ENCODE assay signal across 10 cellular contexts in the genomic region with DNA sequence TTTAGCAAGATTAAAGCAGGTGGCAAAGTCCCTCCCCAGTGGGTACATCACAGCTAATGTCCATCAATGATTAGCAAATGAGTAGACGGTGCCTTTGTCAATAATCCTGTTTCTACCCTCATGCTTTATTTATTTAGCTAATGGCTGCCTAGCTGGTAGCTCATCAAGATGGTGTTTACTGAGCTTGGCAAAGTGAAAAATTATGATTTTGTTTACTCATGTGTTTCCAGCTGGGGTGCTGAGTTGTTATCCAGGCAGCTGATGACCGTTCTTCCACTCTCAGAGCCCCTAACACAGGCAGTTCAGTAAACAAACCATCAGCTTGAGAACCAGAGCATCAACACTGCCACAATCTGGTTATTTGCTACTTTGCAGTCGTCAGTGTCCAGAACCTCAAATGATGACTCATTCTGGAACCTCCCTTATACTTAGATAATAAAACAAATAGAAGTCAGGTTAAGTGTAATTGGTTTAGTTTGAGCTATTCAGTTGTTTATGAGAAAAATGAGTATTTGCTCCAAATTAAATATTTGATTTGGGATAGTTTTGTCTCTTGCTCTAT.
DNase-seq lines count a peak whose midpoint lies in the region; ATAC-seq and TF ChIP-seq lines count a peak whose summit lies in the region.
"Had no signal": no experiment of that assay in that cellular context is flagged by ENCODE, and none has a peak within 500 bp of the region (broad histone marks: within the 10 kb centered on the region; RNA-seq: fewer than 3 reads in every experiment).

No MANE protein-coding gene starts in this region.

- peak; percentile 27 for DNase-seq in ACHN
- DNase-seq in HFFc6, result peak; percentile 59
- DNase-seq in NCI-H748 (lab: John Stamatoyannopoulos, UW; ENCODE audit: unreplicated experiment), result peak; percentile 99
- peak; percentile 55 for DNase-seq in fibroblast of gingiva (ENCODE audit: low read depth)
- DNase-seq in SKM-1 (lab: John Stamatoyannopoulos, UW; ENCODE audit: unreplicated experiment), result no peak
- no peak for DNase-seq in T-helper 2 cell treated with Interferon-gamma antibody and Interleukin-4, amounts not matched to agents 5 μg/mL and 100 μg/mL, for 36 hours (ENCODE audit: low spot score)
- DNase-seq in NCI-H187 treated with DMSO at 0.1 percent for 48 hours (lab: John Stamatoyannopoulos, UW), result no peak
- DNase-seq: activated naive CD8-positive, alpha-beta T cell treated with anti-CD3 and anti-CD28 coated beads, Interleukin-2, amount 50 U/mL, for 24 hours; CD4-positive, alpha-beta T cell had no signal

- H3K4me3 Mint-ChIP-seq in HFFc6, result no peak overlapping the region
- H3K4me3 Mint-ChIP-seq in T-helper 2 cell treated with Interferon-gamma antibody and Interleukin-4, amounts not matched to agents 5 μg/mL and 100 μg/mL, for 36 hours, result no peak overlapping the region
- H3K4me3 Mint-ChIP-seq: activated naive CD8-positive, alpha-beta T cell treated with anti-CD3 and anti-CD28 coated beads, Interleukin-2, amount 50 U/mL, for 24 hours; CD4-positive, alpha-beta T cell had no signal

- no peak overlapping the region for H3K27ac Mint-ChIP-seq in HFFc6
- no peak overlapping the region for H3K27ac Mint-ChIP-seq in T-helper 2 cell treated with Interferon-gamma antibody and Interleukin-4, amounts not matched to agents 5 μg/mL and 100 μg/mL, for 36 hours
- H3K27ac Mint-ChIP-seq: activated naive CD8-positive, alpha-beta T cell treated with anti-CD3 and anti-CD28 coated beads, Interleukin-2, amount 50 U/mL, for 24 hours; CD4-positive, alpha-beta T cell had no signal

- TF ChIP-seq CTCF in HFFc6 (IDR thresholded peaks at IDR 0.05), result peak; percentile 44

- no peaks in the 10 kb centered on the region for H3K36me3 Mint-ChIP-seq in HFFc6 (ENCODE audit: low read depth)
- H3K36me3 Mint-ChIP-seq in T-helper 2 cell treated with Interferon-gamma antibody and Interleukin-4, amounts not matched to agents 5 μg/mL and 100 μg/mL, for 36 hours (ENCODE audit: low read depth), result no peaks in the 10 kb centered on the region

- H3K4me1 Mint-ChIP-seq in HFFc6 (ENCODE audit: low read depth), result peaks cover 13% of the 10 kb centered on the region
- H3K4me1 Mint-ChIP-seq in T-helper 2 cell treated with Interferon-gamma antibody and Interleukin-4, amounts not matched to agents 5 μg/mL and 100 μg/mL, for 36 hours (ENCODE audit: low read depth), result no peaks in the 10 kb centered on the region
- H3K4me1 Mint-ChIP-seq: activated naive CD8-positive, alpha-beta T cell treated with anti-CD3 and anti-CD28 coated beads, Interleukin-2, amount 50 U/mL, for 24 hours had no signal

- H3K9me3 Mint-ChIP-seq in HFFc6, result no peaks in the 10 kb centered on the region
- H3K9me3 Mint-ChIP-seq in T-helper 2 cell treated with Interferon-gamma antibody and Interleukin-4, amounts not matched to agents 5 μg/mL and 100 μg/mL, for 36 hours, result no peaks in the 10 kb centered on the region
- H3K9me3 Mint-ChIP-seq: activated naive CD8-positive, alpha-beta T cell treated with anti-CD3 and anti-CD28 coated beads, Interleukin-2, amount 50 U/mL, for 24 hours; CD4-positive, alpha-beta T cell had no signal

- ATAC-seq in GM21786 (IDR thresholded peaks at IDR 0.05; ENCODE audit: unreplicated experiment), result no peak
- ATAC-seq: activated naive CD8-positive, alpha-beta T cell treated with anti-CD3 and anti-CD28 coated beads, Interleukin-2, amount 50 U/mL, for 24 hours had no signal

- peaks cover 26% of the 10 kb centered on the region for H3K27me3 Mint-ChIP-seq in HFFc6 (ENCODE audit: insufficient read depth)
- peaks cover 3% of the 10 kb centered on the region for H3K27me3 Mint-ChIP-seq in T-helper 2 cell treated with Interferon-gamma antibody and Interleukin-4, amounts not matched to agents 5 μg/mL and 100 μg/mL, for 36 hours (ENCODE audit: low read depth)

- in situ Hi-C loops in ACHN (cut with HindIII; ENCODE audit: low pct_ligation_motif_present, low pct_unique_long_range_greater_than_20kb, low sequenced_read_pairs), result no loop called here

Comparison
In these comparisons a context has a peak if more than half of its experiments do, and no peak if none do; other contexts are left out.
1. DNase-seq: peak in ACHN (single experiment), HFFc6 (single experiment), NCI-H748 (single experiment) and fibroblast of gingiva (single experiment); none in SKM-1 (single experiment), T-helper 2 cell treated with Interferon-gamma antibody and Interleukin-4, amounts not matched to agents 5 μg/mL and 100 μg/mL, for 36 hours (single experiment) and NCI-H187 treated with DMSO at 0.1 percent for 48 hours (single experiment).